ENCODE assay signal across 8 cellular contexts in the genomic region with DNA sequence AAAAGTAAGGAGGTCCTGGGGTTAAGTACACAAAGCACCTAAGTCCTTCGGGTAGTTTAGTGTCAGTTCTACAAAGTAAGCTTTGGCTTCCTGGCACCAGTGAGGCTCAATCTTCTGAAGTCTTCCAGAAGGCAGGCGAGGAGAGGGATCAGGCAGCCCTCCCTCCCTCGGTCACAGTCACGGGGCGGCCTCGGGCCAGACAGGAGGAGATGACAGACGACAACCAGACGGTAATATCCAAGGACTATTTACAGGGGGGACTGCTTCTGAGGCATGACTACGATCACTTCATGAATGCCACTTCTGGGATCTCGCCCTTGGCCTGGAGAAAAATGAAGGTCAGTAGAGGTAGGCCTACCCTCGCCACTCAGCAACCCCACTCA. TPM values are rescaled to one million over a fixed set of nuclear protein-coding genes. Genes with fewer than 3 reads are reported as not detected.
DNase-seq lines count a peak whose midpoint lies in the region; ATAC-seq and TF ChIP-seq lines count a peak whose summit lies in the region.

No MANE protein-coding gene starts in this region.

- H2BK120ac ChIP-seq in H9 (ENCODE audit: low read depth, low read length, poor library complexity, severe bottlenecking): no peak overlapping the region

- H2BK5ac ChIP-seq in H9 (ENCODE audit: insufficient read length, low read length): no peak overlapping the region

- H3K18ac ChIP-seq in H9 (ENCODE audit: insufficient read length, low read depth, low read length): no peak overlapping the region

- H3K4me2 ChIP-seq in H9 (ENCODE audit: insufficient read depth, insufficient read length, low read length): peak overlapping the region; percentile 74

- no peak overlapping the region for H2AFZ ChIP-seq in H9 (ENCODE audit: low read length)

- H3K9me3 ChIP-seq in H9 (ENCODE audit: control insufficient read depth, low read depth, low read length): no peaks in the 10 kb centered on the region
- H3K9me3 ChIP-seq in T-helper 17 cell (ENCODE audit: control insufficient read depth, low read length, poor library complexity, severe bottlenecking): no peaks in the 10 kb centered on the region

- no peak overlapping the region; the same call in 1 of the 2 replicates for H2BK15ac ChIP-seq in H9 (ENCODE audit: low read depth, low read length)

- H3K9me3 Mint-ChIP-seq in H9: no peaks in the 10 kb centered on the region; a peak in 1 of 5 replicates

- no peak overlapping the region for H4K5ac ChIP-seq in H9 (ENCODE audit: insufficient read length, low read depth, low read length)

- peaks cover 40% of the 10 kb centered on the region for H3K36me3 ChIP-seq in rectal smooth muscle tissue (ENCODE audit: control insufficient read depth, insufficient read depth, low read length)

- no peak overlapping the region for H3K27ac ChIP-seq in H9 (ENCODE audit: insufficient read length, low read depth, low read length)
- H3K27ac ChIP-seq in rectal smooth muscle tissue (ENCODE audit: low read depth, low read length): peak overlapping the region; percentile 82

- no peaks in the 10 kb centered on the region; the same call in 1 of the 2 replicates for H3K79me2 ChIP-seq in H9 (ENCODE audit: insufficient read depth, low read length)

- H3K27me3 ChIP-seq in H9 (ENCODE audit: insufficient read depth, low read length) (no peaks in the 10 kb centered on the region), rectal smooth muscle tissue (ENCODE audit: control insufficient read depth, insufficient read depth, low read length) (no peaks in the 10 kb centered on the region)

- H3K4me3 ChIP-seq in fibroblast of villous mesenchyme (ENCODE audit: low read depth, low read length) (peak overlapping the region; percentile 71), rectal smooth muscle tissue (ENCODE audit: low read length) (peak overlapping the region; percentile 97)

- peak; percentile 6 for ATAC-seq in T-helper 17 cell
- no peak for ATAC-seq in GM18511 (IDR thresholded peaks at IDR 0.05; ENCODE audit: unreplicated experiment)

- no peak overlapping the region for H4K8ac ChIP-seq in H9 (replicated peaks; ENCODE audit: insufficient read length, low read depth, low read length)

- H4K20me1 ChIP-seq in H9 (ENCODE audit: control insufficient read depth, insufficient read depth, insufficient read length): no peaks in the 10 kb centered on the region

- no peak overlapping the region for H2BK20ac ChIP-seq in H9 (ENCODE audit: low read depth, low read length, poor library complexity, severe bottlenecking)

- no peak overlapping the region for H3K56ac ChIP-seq in H9 (ENCODE audit: insufficient read length, low read depth, low read length)

- H3K14ac ChIP-seq in H9 (ENCODE audit: insufficient read depth, low read length): no peak overlapping the region

- H3K27me3 Mint-ChIP-seq in H9 (ENCODE audit: low read depth) (no peaks in the 10 kb centered on the region; the same call in 1 of the 2 replicates), T-helper 17 cell (no peaks in the 10 kb centered on the region)

- H3T11ph ChIP-seq in H9 (ENCODE audit: low read length): no peak overlapping the region

- H3K27ac Mint-ChIP-seq in H9 (peak overlapping the region in 2 of 3 experiments; percentile 85 to 86; a peak in 5 of 7 replicates), T-helper 17 cell (peak overlapping the region; percentile 93)

- no peak overlapping the region for H3K23ac ChIP-seq in H9 (ENCODE audit: insufficient read length, low read depth, low read length)

- H3K79me1 ChIP-seq in H9 (ENCODE audit: insufficient read depth, low read depth, low read length, poor library complexity, severe bottlenecking): no peaks in the 10 kb centered on the region

- no peak for TF ChIP-seq CTCF in H9 (conservative IDR thresholded peaks at IDR 0.05)
- TF ChIP-seq CTCF in fibroblast of villous mesenchyme (IDR thresholded peaks at IDR 0.05; ENCODE audit: insufficient read depth, low read depth, low read length): no peak

- H3K9ac ChIP-seq in H9 (ENCODE audit: extremely low read depth, insufficient read length, low read length) (no peak overlapping the region), rectal smooth muscle tissue (ENCODE audit: low read length) (no peak overlapping the region)

- H3K36me3 Mint-ChIP-seq in H9 (ENCODE audit: insufficient read depth in 1 of 3, low read depth in 3 of 3): peaks cover 43 to 85% (median 63%) of the 10 kb centered on the region in 3 experiments
- H3K36me3 Mint-ChIP-seq in T-helper 17 cell (ENCODE audit: low read depth): peaks cover 3% of the 10 kb centered on the region

- H3K4me3 Mint-ChIP-seq in H9 (peak overlapping the region; percentile 89 to 94), T-helper 17 cell (peak overlapping the region; percentile 92)

- H3K4ac ChIP-seq in H9 (ENCODE audit: low read depth, low read length): no peak overlapping the region

- H3K4me1 ChIP-seq in H9 (ENCODE audit: insufficient read depth, low read length) (no peaks in the 10 kb centered on the region), rectal smooth muscle tissue (ENCODE audit: control insufficient read depth, insufficient read depth, low read length) (peaks cover 9% of the 10 kb centered on the region)

- no peak overlapping the region for H4K91ac ChIP-seq in H9 (ENCODE audit: insufficient read length, low read depth, low read length)

- DNase-seq in H9: peak; percentile 52
- DNase-seq in T-helper 17 cell: no peak
- no peak for DNase-seq in fibroblast of villous mesenchyme (ENCODE audit: low read depth)
- no peak for DNase-seq in SKM-1 treated with dmso at 0.1 percent for 144 hours (lab: John Stamatoyannopoulos, UW; ENCODE audit: unreplicated experiment)
- no peak for DNase-seq in mucosa of gallbladder (ENCODE audit: low spot score)
- DNase-seq in NCI-H2196 treated with DMSO at 0.1 percent for 48 hours (lab: John Stamatoyannopoulos, UW; ENCODE audit: unreplicated experiment): no peak

- H3K4me1 Mint-ChIP-seq in H9: peaks cover 24 to 30% of the 10 kb centered on the region in 2 experiments
- peaks cover 41% of the 10 kb centered on the region for H3K4me1 Mint-ChIP-seq in T-helper 17 cell

- H2AK5ac ChIP-seq in H9 (ENCODE audit: insufficient read length, low read length): no peak overlapping the region

- H3K23me2 ChIP-seq in H9 (ENCODE audit: insufficient read length, low read depth, low read length, poor library complexity, severe bottlenecking): peaks cover 4% of the 10 kb centered on the region

- no peak overlapping the region for H2BK12ac ChIP-seq in H9 (ENCODE audit: insufficient read length, low read depth, low read length)

- WGBS in H9 (ENCODE audit: extremely low coverage, insufficient read length, low lambda C conversion rate): no CpG with 5 or more reads among the region's 11 CpGs

RNA-seq across cellular contexts. Expression of a gene that starts 0.4 kb away (rescaled TPM):
- 21.7 and 22.2 TPM in 2 replicates for total RNA-seq in H9 (2021)
- total RNA-seq in T-helper 17 cell: 1 to 10 TPM; 5.7 to 7.3 TPM
- total RNA-seq in fibroblast of villous mesenchyme: 14.5 and 14.7 TPM in 2 replicates
- total RNA-seq in mucosa of gallbladder: 19.9 TPM

RNA-seq across cellular contexts. Expression of a gene that starts 5.0 kb away (rescaled TPM):
- 25.0 and 25.5 TPM in 2 replicates for total RNA-seq in H9 (2021)
- 10 to 100 TPM; 20.5 to 27.7 TPM for total RNA-seq in T-helper 17 cell
- 38.0 and 45.8 TPM in 2 replicates for total RNA-seq in fibroblast of villous mesenchyme
- total RNA-seq in mucosa of gallbladder: 67.8 TPM

RNA-seq across cellular contexts. Expression of a gene that starts 13.1 kb away (rescaled TPM):
- total RNA-seq in H9 (2021): 65.5 and 69.0 TPM in 2 replicates
- 100 to 1,000 TPM; 271 to 305 TPM for total RNA-seq in T-helper 17 cell
- total RNA-seq in fibroblast of villous mesenchyme: 28.3 and 33.2 TPM in 2 replicates
- total RNA-seq in mucosa of gallbladder: 85.7 TPM

RNA-seq across cellular contexts. Expression of a gene that starts 21.0 kb away (rescaled TPM):
- 37.7 and 44.2 TPM in 2 replicates for total RNA-seq in H9 (2021)
- 10 to 100 TPM; 14.1 to 15.8 TPM for total RNA-seq in T-helper 17 cell
- total RNA-seq in fibroblast of villous mesenchyme: 16.8 and 22.2 TPM in 2 replicates
- total RNA-seq in mucosa of gallbladder: 24.0 TPM

RNA-seq across cellular contexts. Expression of a gene that starts 30.8 kb away (rescaled TPM):
- 126 and 129 TPM in 2 replicates for total RNA-seq in H9 (2021)
- total RNA-seq in T-helper 17 cell: 10 to 100 TPM; 65.0 to 65.7 TPM
- 45.8 and 55.7 TPM in 2 replicates for total RNA-seq in fibroblast of villous mesenchyme
- total RNA-seq in mucosa of gallbladder: 53.5 TPM
